In genomic region chr4:147049940-147050852, GRCh38 we compare ENCODE assay signal across 20 cellular contexts.
DNase-seq lines count a peak whose midpoint lies in the region; ATAC-seq, FAIRE-seq and TF ChIP-seq lines count a peak whose summit lies in the region.
"Had no signal": no experiment of that assay in that cellular context is flagged by ENCODE, and none has a peak within 500 bp of the region (broad histone marks: within the 10 kb centered on the region; RNA-seq: fewer than 3 reads in every experiment).

No MANE protein-coding gene starts in this region.

- H3K4me3 ChIP-seq in bronchial epithelial cell (ENCODE audit: low read depth, low read length): no peak overlapping the region
- H3K4me3 ChIP-seq in left ventricle myocardium inferior: no peak overlapping the region
- H3K4me3 ChIP-seq in sigmoid colon: no peak overlapping the region
- H3K4me3 ChIP-seq: SK-N-MC, skin epidermis had no signal

- no peaks in the 10 kb centered on the region for H3K36me3 ChIP-seq in bronchial epithelial cell (ENCODE audit: control insufficient read depth, insufficient read depth, low read length)
- no peaks in the 10 kb centered on the region for H3K36me3 ChIP-seq in left ventricle myocardium inferior
- no peaks in the 10 kb centered on the region for H3K36me3 ChIP-seq in sigmoid colon
- H3K36me3 ChIP-seq: ascending aorta had no signal

- H3K4me1 ChIP-seq in left ventricle myocardium inferior (peaks cover 14% of the 10 kb centered on the region), sigmoid colon (peaks cover 0 to 15% (median 11%) of the 10 kb centered on the region in 4 donors)

- H3K9me3 ChIP-seq in left ventricle myocardium inferior (replicated peaks) (peaks cover 7% of the 10 kb centered on the region), sigmoid colon (peaks cover 0 to 2% (median 0%) of the 10 kb centered on the region in 4 donors)
- H3K9me3 ChIP-seq: ascending aorta had no signal

- H3K27me3 ChIP-seq in bronchial epithelial cell (ENCODE audit: control insufficient read depth, insufficient read depth, low read length) (no peaks in the 10 kb centered on the region), left ventricle myocardium inferior (ENCODE audit: low read depth) (no peaks in the 10 kb centered on the region), sigmoid colon (no peaks in the 10 kb centered on the region)
- H3K27me3 ChIP-seq: ascending aorta had no signal

- no peak for FAIRE-seq in bronchial epithelial cell (lab: Jason Lieb, UNC)
- FAIRE-seq: urothelium cell line had no signal

- TF ChIP-seq CTCF in bronchial epithelial cell (IDR thresholded peaks at IDR 0.05; ENCODE audit: insufficient read depth, low read length, severe bottlenecking) (no peak), left ventricle myocardium inferior (IDR thresholded peaks at IDR 0.05; ENCODE audit: borderline replicate concordance) (no peak), sigmoid colon (IDR thresholded peaks at IDR 0.05) (no peak)

- TF ChIP-seq POLR2A in sigmoid colon (IDR thresholded peaks at IDR 0.05): no peak

- 78 to 80% methylated on average over 7 of the region's 7 CpGs for WGBS in sigmoid colon, 2 donors

- ATAC-seq in HG02885 (IDR thresholded peaks at IDR 0.05; ENCODE audit: poor library complexity, unreplicated experiment) (no peak), GM18498 (IDR thresholded peaks at IDR 0.05; ENCODE audit: unreplicated experiment) (no peak)
- ATAC-seq: activated CD8-positive, alpha-beta T cell treated with anti-CD3 and anti-CD28 coated beads for 36 hours; natural killer cell treated with Interleukin-12 subunit alpha and Interleukin-12 subunit beta and Interleukin-15 and Interleukin-18, amount 100 ng/mL, for 72 hours; stimulated activated naive B cell treated with anti-CD40 and anti-IgM and Interleukin-4, amounts not matched to agents 10 μg/mL and 1 μg/mL and 100 μg/mL, for 72 hours had no signal

- TF ChIP-seq EP300 in sigmoid colon (IDR thresholded peaks at IDR 0.05): no peak

- peak overlapping the region; percentile 59 for H3K27ac ChIP-seq in left ventricle myocardium inferior (replicated peaks)
- H3K27ac ChIP-seq in sigmoid colon: peak overlapping the region in 3 of 4 donors; percentile 43 to 65 (median 45)
- H3K27ac ChIP-seq: 22Rv1, SK-N-MC, skin epidermis had no signal

- intact Hi-C loops in left ventricle myocardium inferior (cut with micrococcal nuclease): no loop called here
- intact Hi-C loops in sigmoid colon (cut with DNase I): no loop called here

- DNase-seq in SHP77 (lab: John Stamatoyannopoulos, UW) (peak; percentile 16 to 23), SHP77 treated with DMSO at 0.1 percent for 48 hours (lab: John Stamatoyannopoulos, UW) (no peak), bronchial epithelial cell (ENCODE audit: low read depth) (peak; percentile 72), left ventricle myocardium inferior (no peak), sigmoid colon (no peak), NAMALWA (ENCODE audit: low spot score) (no peak)
- DNase-seq: activated CD8-positive, alpha-beta T cell treated with anti-CD3 and anti-CD28 coated beads for 36 hours; effector CD8-positive, alpha-beta T cell; GF-D8; kidney glomerular epithelial cell; NCI-H1092 treated with DMSO at 0.1 percent for 48 hours; stimulated activated naive B cell treated with anti-CD40 and anti-IgM and Interleukin-4, amounts not matched to agents 10 μg/mL and 1 μg/mL and 100 μg/mL, for 72 hours had no signal

Comparison
In these comparisons a context has a peak if more than half of its experiments do, and no peak if none do; other contexts are left out.
1. DNase-seq: peak in SHP77 (2 of 2) and bronchial epithelial cell (single experiment); none in SHP77 treated with DMSO at 0.1 percent for 48 hours (single experiment), left ventricle myocardium inferior (single experiment), sigmoid colon (single experiment) and NAMALWA (single experiment).